ENCODE assay signal across 8 cellular contexts in genomic region chr21:36989199-36989698, GRCh38. TPM values are rescaled to one million over a fixed set of nuclear protein-coding genes. Genes with fewer than 3 reads are reported as not detected.
DNase-seq lines count a peak whose midpoint lies in the region; ATAC-seq and TF ChIP-seq lines count a peak whose summit lies in the region.
"Not testable (repeated sequence)": the region's sequence is repeated elsewhere in the genome, so short reads cannot be mapped to it uniquely, and the experiment has no call there.

No MANE protein-coding gene starts in this region.

- peak overlapping the region; percentile 97 for H2AFZ ChIP-seq in KMS-11 (ENCODE audit: low read depth)

- CTCF ChIA-PET in CD4-positive, alpha-beta T cell (lab: Charles Lee): interaction anchor here (0.7 to 2.2 kb wide), 10 partner anchors 9 to 961 kb away, joined by 3 to 14 read pairs (median 5); partner anchors contain the start of gene HLCS

- not testable (repeated sequence) for H3K27me3 ChIP-seq in CD4-positive, alpha-beta T cell (ENCODE audit: control insufficient read depth, insufficient read depth, low read length); KMS-11 (ENCODE audit: insufficient read depth, low read depth); esophagus (ENCODE audit: control insufficient read depth in 1 of 2, insufficient read depth in 2 of 2, low read length in 2 of 2); left lung; thoracic aorta (replicated peaks; ENCODE audit: insufficient read depth)

- in situ Hi-C loops in astrocyte of the spinal cord (cut with HindIII; ENCODE audit: low sequenced_read_pairs): not testable (repeated sequence)

- intact Hi-C loops in CD4-positive, alpha-beta T cell (cut with DNase I, micrococcal nuclease): loop anchor here in 1 of 2 experiments (5.0 kb wide), 1 partner anchor 83 kb away; the partner anchor contains the start of genes PIGP and TTC3
- intact Hi-C loops in left lung (cut with DNase I): not testable (repeated sequence)

- H3K36me3 ChIP-seq in KMS-11 (ENCODE audit: insufficient read depth); esophagus (ENCODE audit: control insufficient read depth in 2 of 2, insufficient read depth in 2 of 2, low read length in 1 of 2); left lung; thoracic aorta: not testable (repeated sequence)

- peak overlapping the region; percentile 64 for H3K27ac ChIP-seq in CD4-positive, alpha-beta T cell (ENCODE audit: low read depth, low read length)
- H3K27ac ChIP-seq in KMS-11 (peak overlapping the region; percentile 76), VCaP (peak overlapping the region; percentile 95), esophagus (ENCODE audit: low read depth in 2 of 2, low read length in 1 of 2) (peak overlapping the region; percentile 94 to 95), left lung (peak overlapping the region; percentile 87 to 88), thoracic aorta (peak overlapping the region; percentile 76 to 87)

- H3K36me3 Mint-ChIP-seq in CD4-positive, alpha-beta T cell (ENCODE audit: low read depth); osteocyte (ENCODE audit: unreplicated experiment): not testable (repeated sequence)

- H3K9me3 Mint-ChIP-seq in CD4-positive, alpha-beta T cell; osteocyte (ENCODE audit: unreplicated experiment): not testable (repeated sequence)

- DNase-seq in CD4-positive, alpha-beta T cell; astrocyte of the spinal cord (ENCODE audit: low read depth, low spot score); left lung; osteocyte (ENCODE audit: extremely low spot score, unreplicated experiment); thoracic aorta (ENCODE audit: low spot score): not testable (repeated sequence)

- H3K4me2 ChIP-seq in KMS-11: peak overlapping the region; percentile 49

- peak overlapping the region; percentile 76 for H3K9ac ChIP-seq in KMS-11

- not testable (repeated sequence) for ATAC-seq in CD4-positive, alpha-beta T cell (ENCODE audit: poor library complexity); left lung; thoracic aorta (ENCODE audit: insufficient number of reproducible peaks, low FRiP score, low read depth)

- H3K79me2 ChIP-seq in KMS-11 (ENCODE audit: insufficient read depth, low read depth): not testable (repeated sequence)

- not testable (repeated sequence) for H3K4me1 ChIP-seq in KMS-11 (ENCODE audit: low read depth, poor library complexity, severe bottlenecking); esophagus (ENCODE audit: control insufficient read depth in 2 of 2, insufficient read depth in 2 of 2, low read length in 1 of 2); left lung; thoracic aorta (ENCODE audit: control insufficient read depth in 1 of 2, low read depth in 2 of 2)

- peak overlapping the region; percentile 83 for H3K4me3 Mint-ChIP-seq in CD4-positive, alpha-beta T cell
- H3K4me3 Mint-ChIP-seq in osteocyte (ENCODE audit: unreplicated experiment): peak overlapping the region; percentile 80

- not testable (repeated sequence) for TF ChIP-seq CTCF in CD4-positive, alpha-beta T cell (IDR thresholded peaks at IDR 0.05); KMS-11 (conservative IDR thresholded peaks at IDR 0.05; ENCODE audit: low read depth, low read length); VCaP (conservative IDR thresholded peaks at IDR 0.05); astrocyte of the spinal cord (IDR thresholded peaks at IDR 0.05; ENCODE audit: low read depth, low read length); left lung (IDR thresholded peaks at IDR 0.05); osteocyte (IDR thresholded peaks at IDR 0.05); thoracic aorta (IDR thresholded peaks at IDR 0.05)

- POLR2A ChIA-PET in CD4-positive, alpha-beta T cell (lab: Charles Lee): interaction anchor here (0.7 to 3.7 kb wide), 7 partner anchors 12 to 575 kb away, joined by 3 to 20 read pairs (median 3); partner anchors contain the start of gene HLCS

- H3K9me3 ChIP-seq in CD4-positive, alpha-beta T cell (ENCODE audit: control insufficient read depth, low read length); esophagus (ENCODE audit: control insufficient read depth in 2 of 2, insufficient read depth in 1 of 2, low read depth in 1 of 2, low read length in 1 of 2); left lung; thoracic aorta: not testable (repeated sequence)

- H3K27ac Mint-ChIP-seq in CD4-positive, alpha-beta T cell: peak overlapping the region; percentile 36
- peak overlapping the region; percentile 81 for H3K27ac Mint-ChIP-seq in osteocyte (ENCODE audit: unreplicated experiment)

- WGBS in esophagus, 2 donors: 37 to 40% methylated on average over 22 of the region's 22 CpGs

- H3K4me1 Mint-ChIP-seq in CD4-positive, alpha-beta T cell (ENCODE audit: low read depth): peaks cover 25% of the 10 kb centered on the region
- H3K4me1 Mint-ChIP-seq in osteocyte (ENCODE audit: unreplicated experiment): not testable (repeated sequence)

- not testable (repeated sequence) for H3K27me3 Mint-ChIP-seq in CD4-positive, alpha-beta T cell; osteocyte (ENCODE audit: unreplicated experiment)

- not testable (repeated sequence) for H3K4me3 ChIP-seq in KMS-11 (IDR thresholded peaks at IDR 0.05; ENCODE audit: insufficient read depth, low read depth, low read length)
- H3K4me3 ChIP-seq in astrocyte of the spinal cord (ENCODE audit: low read depth, low read length) (peak overlapping the region; percentile 51), esophagus (ENCODE audit: low read depth in 1 of 2, low read length in 2 of 2) (peak overlapping the region; percentile 58 to 63), left lung (peak overlapping the region; percentile 52 to 58), thoracic aorta (peak overlapping the region; percentile 76)

- not testable (repeated sequence) for H4K20me1 ChIP-seq in KMS-11 (ENCODE audit: insufficient read depth)

RNA-seq across cellular contexts. Expression of gene RIPPLY3, which starts 17.3 kb away (rescaled TPM):
- not detected for total RNA-seq in CD4-positive, alpha-beta T cell
- polyA plus RNA-seq in esophagus: 1 to 10 TPM in 1 of 2 donors, under 1 TPM in 1; 0.49 to 1.0 TPM
- total RNA-seq in left lung (under 1 TPM; 0.13 to 0.35 TPM), osteocyte (0.21 and 0.27 TPM in 2 replicates), thoracic aorta (not detected)

RNA-seq across cellular contexts. Expression of gene HLCS, which starts 22.8 kb away (rescaled TPM):
- total RNA-seq in CD4-positive, alpha-beta T cell: 10 to 100 TPM in 1 of 2 experiments, 1 to 10 TPM in 1; 8.1 to 10.0 TPM
- polyA plus RNA-seq in esophagus: 1 to 10 TPM; 3.9 to 4.8 TPM
- total RNA-seq in left lung (10 to 100 TPM; 17.4 to 25.3 TPM), osteocyte (26.7 and 27.3 TPM in 2 replicates), thoracic aorta (10 to 100 TPM; 17.5 to 29.3 TPM)
